Comparison of ENCODE assay signal across 14 cellular contexts in the genomic region with DNA sequence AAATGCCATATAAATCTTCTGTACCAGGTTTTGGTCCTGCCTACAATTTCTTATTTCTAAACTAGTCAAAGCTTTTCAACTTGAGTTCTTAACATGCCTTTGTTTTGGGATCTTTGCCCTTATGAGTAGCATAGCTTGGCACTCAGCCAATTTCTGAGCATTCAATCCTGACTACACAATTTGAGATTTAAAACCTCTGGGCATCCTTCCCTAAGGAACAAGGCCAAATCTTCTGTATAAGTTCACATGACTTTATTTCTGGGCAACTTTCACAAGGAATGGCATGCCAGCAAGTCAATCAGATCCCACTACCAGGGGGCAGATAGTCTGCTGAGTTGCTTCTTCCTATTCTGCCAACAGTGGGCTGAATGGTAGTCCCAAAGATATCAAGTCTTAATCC.
A peak's percentile ranks its signal among the peaks of the same experiment; 100 is the strongest.
DNase-seq lines count a peak whose midpoint lies in the region; ATAC-seq, FAIRE-seq and TF ChIP-seq lines count a peak whose summit lies in the region.
"Had no signal": no experiment of that assay in that cellular context is flagged by ENCODE, and none has a peak within 500 bp of the region (broad histone marks: within the 10 kb centered on the region; RNA-seq: fewer than 3 reads in every experiment).

No MANE protein-coding gene starts in this region.

- DNase-seq in MCF 10A (ENCODE audit: unreplicated experiment), result peak; percentile 91
- DNase-seq in breast epithelium (ENCODE audit: low spot score in 2 of 2), result no peak
- no peak for DNase-seq in SK-N-SH
- peak; percentile 90 for DNase-seq in fibroblast of the conjunctiva (ENCODE audit: low read depth)
- peak; percentile 21 for DNase-seq in urothelium cell line (ENCODE audit: low spot score)
- DNase-seq in activated CD4-positive, CD25-positive, alpha-beta regulatory T cell (lab: John Stamatoyannopoulos, UW), result no peak
- DNase-seq in OCI-M1 (lab: John Stamatoyannopoulos, UW), result no peak
- DNase-seq in upper lobe of left lung, result no peak
- DNase-seq: activated B cell treated with CpG ODN at 0.5 μM for 24 hours, Kasumi-1, psoas muscle had no signal

- no peaks in the 10 kb centered on the region for H3K27me3 ChIP-seq in breast epithelium
- H3K27me3 ChIP-seq in SK-N-SH (ENCODE audit: insufficient read depth), result no peaks in the 10 kb centered on the region
- no peaks in the 10 kb centered on the region for H3K27me3 ChIP-seq in upper lobe of left lung
- H3K27me3 ChIP-seq: BLaER1 treated with 17β-estradiol and CSF1 and Interleukin-3, amounts not matched to agents 10 nM and 100 nM; uterus had no signal

- H3K4me3 ChIP-seq in breast epithelium (no peak overlapping the region), SK-N-SH (ENCODE audit: low read depth in 2 of 2, low read length in 1 of 2) (no peak overlapping the region), upper lobe of left lung (no peak overlapping the region)
- H3K4me3 ChIP-seq: BLaER1 treated with 17β-estradiol and CSF1 and Interleukin-3, amounts not matched to agents 10 nM and 100 nM; psoas muscle; uterus had no signal

- H3K27ac Mint-ChIP-seq in MCF 10A (ENCODE audit: low read depth, unreplicated experiment), result no peak overlapping the region
- H3K27ac Mint-ChIP-seq: activated B cell treated with CpG ODN at 0.5 μM for 24 hours had no signal

- no peak overlapping the region for H3K27ac ChIP-seq in breast epithelium
- H3K27ac ChIP-seq in SK-N-SH (ENCODE audit: low read depth in 2 of 2, low read length in 1 of 2), result peak overlapping the region; percentile 47 to 48; a peak in 2 of 4 replicates
- no peak overlapping the region for H3K27ac ChIP-seq in upper lobe of left lung
- H3K27ac ChIP-seq: BLaER1 treated with 17β-estradiol and CSF1 and Interleukin-3, amounts not matched to agents 10 nM and 100 nM; psoas muscle; uterus had no signal

- H3K4me3 Mint-ChIP-seq in MCF 10A (ENCODE audit: unreplicated experiment), result no peak overlapping the region
- H3K4me3 Mint-ChIP-seq: activated B cell treated with CpG ODN at 0.5 μM for 24 hours had no signal

- H3K79me2 ChIP-seq in SK-N-SH (ENCODE audit: insufficient read depth), result no peaks in the 10 kb centered on the region

- no peaks in the 10 kb centered on the region for H3K9me3 ChIP-seq in breast epithelium
- H3K9me3 ChIP-seq in SK-N-SH, result no peaks in the 10 kb centered on the region
- no peaks in the 10 kb centered on the region for H3K9me3 ChIP-seq in upper lobe of left lung
- H3K9me3 ChIP-seq: BLaER1 treated with 17β-estradiol and CSF1 and Interleukin-3, amounts not matched to agents 10 nM and 100 nM; psoas muscle; uterus had no signal

- no peaks in the 10 kb centered on the region for H4K20me1 ChIP-seq in SK-N-SH (ENCODE audit: insufficient read depth)
- H4K20me1 ChIP-seq: BLaER1 treated with 17β-estradiol and CSF1 and Interleukin-3, amounts not matched to agents 10 nM and 100 nM had no signal

- H3K9ac ChIP-seq in SK-N-SH, result no peak overlapping the region
- H3K9ac ChIP-seq: BLaER1 treated with 17β-estradiol and CSF1 and Interleukin-3, amounts not matched to agents 10 nM and 100 nM had no signal

- no peak for TF ChIP-seq POLR2A in breast epithelium (IDR thresholded peaks at IDR 0.05)
- TF ChIP-seq POLR2A in upper lobe of left lung (IDR thresholded peaks at IDR 0.05), result no peak

- no peaks in the 10 kb centered on the region for H3K36me3 Mint-ChIP-seq in MCF 10A (ENCODE audit: insufficient read depth, unreplicated experiment)

- H2AFZ ChIP-seq in SK-N-SH (ENCODE audit: low read depth), result no peak overlapping the region

- intact Hi-C loops in MCF 10A (cut with micrococcal nuclease), result loop anchor here (5.0 kb wide), 1 partner anchor 172 kb away; no protein-coding TSS in a partner anchor
- intact Hi-C loops in breast epithelium (cut with DNase I; ENCODE audit: low total_unique reads), result no loop called here

- no peaks in the 10 kb centered on the region for H3K9me2 ChIP-seq in SK-N-SH

- peaks cover 27% of the 10 kb centered on the region for H3F3A ChIP-seq in SK-N-SH (replicated peaks; ENCODE audit: insufficient read depth)

- TF ChIP-seq CTCF in MCF 10A (IDR thresholded peaks at IDR 0.05; ENCODE audit: unreplicated experiment) (no peak), breast epithelium (IDR thresholded peaks at IDR 0.05) (no peak), SK-N-SH (IDR thresholded peaks at IDR 0.05) (no peak), upper lobe of left lung (IDR thresholded peaks at IDR 0.05) (no peak)

- peaks cover 47% of the 10 kb centered on the region for H3K4me1 Mint-ChIP-seq in MCF 10A (ENCODE audit: insufficient read depth, unreplicated experiment)
- H3K4me1 Mint-ChIP-seq: activated B cell treated with CpG ODN at 0.5 μM for 24 hours had no signal

- ATAC-seq in upper lobe of left lung (ENCODE audit: low FRiP score in 2 of 2), result no peak
- ATAC-seq: psoas muscle had no signal

- no peaks in the 10 kb centered on the region for H3K27me3 Mint-ChIP-seq in MCF 10A (ENCODE audit: insufficient read depth, unreplicated experiment)
- H3K27me3 Mint-ChIP-seq: activated B cell treated with CpG ODN at 0.5 μM for 24 hours had no signal

- H3K4me1 ChIP-seq in breast epithelium, result no peaks in the 10 kb centered on the region
- peaks cover 11 to 27% of the 10 kb centered on the region in 2 experiments; a peak in 3 of 4 replicates for H3K4me1 ChIP-seq in SK-N-SH (ENCODE audit: control insufficient read depth in 1 of 2, insufficient read depth in 2 of 2, low read depth in 1 of 2, low read length in 1 of 2)
- peaks cover 8 to 28% (median 11%) of the 10 kb centered on the region in 4 donors for H3K4me1 ChIP-seq in upper lobe of left lung

- POLR2A ChIA-PET in MCF 10A (lab: Yijun Ruan, JAX) (interaction anchor here (0.6 to 1.6 kb wide), 6 partner anchors 8 to 211 kb away, joined by 3 to 6 read pairs (median 4); no protein-coding TSS in a partner anchor), SK-N-SH (lab: Yijun Ruan, JAX) (no interaction called here)

- no peaks in the 10 kb centered on the region for H3K9me3 Mint-ChIP-seq in MCF 10A (ENCODE audit: unreplicated experiment)
- H3K9me3 Mint-ChIP-seq: activated B cell treated with CpG ODN at 0.5 μM for 24 hours had no signal

- H3K4me2 ChIP-seq in SK-N-SH, result no peak overlapping the region
- H3K4me2 ChIP-seq: BLaER1 treated with 17β-estradiol and CSF1 and Interleukin-3, amounts not matched to agents 10 nM and 100 nM had no signal

- FAIRE-seq in urothelium cell line (lab: Jason Lieb, UNC), result no peak
- FAIRE-seq: islet of Langerhans had no signal

- CTCF ChIA-PET in MCF 10A (lab: Yijun Ruan, JAX) (interaction anchor here (0.6 to 6.0 kb wide), 5 partner anchors 12 to 722 kb away, joined by 3 to 43 read pairs (median 3); no protein-coding TSS in a partner anchor), SK-N-SH (lab: Yijun Ruan, JAX) (interaction anchor here (4.5 kb wide), 1 partner anchor 12 kb away, joined by 25 read pairs; no protein-coding TSS in a partner anchor)

- H3K36me3 ChIP-seq in breast epithelium, result no peaks in the 10 kb centered on the region
- H3K36me3 ChIP-seq in SK-N-SH (replicated peaks in 1 of 2; ENCODE audit: control insufficient read depth in 1 of 2, insufficient read depth in 2 of 2, low read length in 1 of 2), result no peaks in the 10 kb centered on the region
- no peaks in the 10 kb centered on the region for H3K36me3 ChIP-seq in upper lobe of left lung
- H3K36me3 ChIP-seq: BLaER1 treated with 17β-estradiol and CSF1 and Interleukin-3, amounts not matched to agents 10 nM and 100 nM; uterus had no signal

- TF ChIP-seq EP300 in SK-N-SH (IDR thresholded peaks at IDR 0.05; ENCODE audit: borderline replicate concordance in 1 of 2, low read depth in 1 of 2, low read length in 1 of 2), result 0 out of 4 replicates have a peak, but pooled peaks of 1 of the 2 experiments have one; percentile 57
- no peak for TF ChIP-seq EP300 in upper lobe of left lung (IDR thresholded peaks at IDR 0.05)

- BruUV-seq in MCF 10A (replicated peaks; lab: Mats Ljungman, UMichigan), result no TSS peak

- no peak for TF ChIP-seq RAD21 in SK-N-SH (IDR thresholded peaks at IDR 0.05; ENCODE audit: low read length)

TF ChIP-seq in SK-N-SH, 30 proteins besides CTCF, POLR2A, EP300 and RAD21 (continues in another document):
- TF ChIP-seq, protein P1, sequence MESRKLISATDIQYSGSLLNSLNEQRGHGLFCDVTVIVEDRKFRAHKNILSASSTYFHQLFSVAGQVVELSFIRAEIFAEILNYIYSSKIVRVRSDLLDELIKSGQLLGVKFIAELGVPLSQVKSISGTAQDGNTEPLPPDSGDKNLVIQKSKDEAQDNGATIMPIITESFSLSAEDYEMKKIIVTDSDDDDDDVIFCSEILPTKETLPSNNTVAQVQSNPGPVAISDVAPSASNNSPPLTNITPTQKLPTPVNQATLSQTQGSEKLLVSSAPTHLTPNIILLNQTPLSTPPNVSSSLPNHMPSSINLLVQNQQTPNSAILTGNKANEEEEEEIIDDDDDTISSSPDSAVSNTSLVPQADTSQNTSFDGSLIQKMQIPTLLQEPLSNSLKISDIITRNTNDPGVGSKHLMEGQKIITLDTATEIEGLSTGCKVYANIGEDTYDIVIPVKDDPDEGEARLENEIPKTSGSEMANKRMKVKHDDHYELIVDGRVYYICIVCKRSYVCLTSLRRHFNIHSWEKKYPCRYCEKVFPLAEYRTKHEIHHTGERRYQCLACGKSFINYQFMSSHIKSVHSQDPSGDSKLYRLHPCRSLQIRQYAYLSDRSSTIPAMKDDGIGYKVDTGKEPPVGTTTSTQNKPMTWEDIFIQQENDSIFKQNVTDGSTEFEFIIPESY (IDR thresholded peaks at IDR 0.05; ENCODE audit: borderline replicate concordance, low read depth), result 0 out of 2 replicates have a peak, but pooled peaks have one; percentile 22
- peak; percentile 40; the same call in 1 of the 2 replicates for TF ChIP-seq RXRA (IDR thresholded peaks at IDR 0.05; ENCODE audit: borderline replicate concordance, low read depth)
- TF ChIP-seq CHD2 (IDR thresholded peaks at IDR 0.05; ENCODE audit: low read length, partially characterized antibody), result no peak
- no peak for TF ChIP-seq FOXJ3 (CRISPR knock-in tag; IDR thresholded peaks at IDR 0.05)
- TF ChIP-seq POLR2AphosphoS5 (IDR thresholded peaks at IDR 0.05; ENCODE audit: low read depth, low read length), result peak; percentile 24; the same call in 1 of the 2 replicates
- TF ChIP-seq, protein P2, sequence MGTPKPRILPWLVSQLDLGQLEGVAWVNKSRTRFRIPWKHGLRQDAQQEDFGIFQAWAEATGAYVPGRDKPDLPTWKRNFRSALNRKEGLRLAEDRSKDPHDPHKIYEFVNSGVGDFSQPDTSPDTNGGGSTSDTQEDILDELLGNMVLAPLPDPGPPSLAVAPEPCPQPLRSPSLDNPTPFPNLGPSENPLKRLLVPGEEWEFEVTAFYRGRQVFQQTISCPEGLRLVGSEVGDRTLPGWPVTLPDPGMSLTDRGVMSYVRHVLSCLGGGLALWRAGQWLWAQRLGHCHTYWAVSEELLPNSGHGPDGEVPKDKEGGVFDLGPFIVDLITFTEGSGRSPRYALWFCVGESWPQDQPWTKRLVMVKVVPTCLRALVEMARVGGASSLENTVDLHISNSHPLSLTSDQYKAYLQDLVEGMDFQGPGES (IDR thresholded peaks at IDR 0.05; ENCODE audit: low read depth, low read length), result no peak
- peak; percentile 39; the same call in 1 of the 2 replicates for TF ChIP-seq JUND (IDR thresholded peaks at IDR 0.05)
- peak; percentile 36; the same call in 1 of the 2 replicates for TF ChIP-seq FOSL2 (IDR thresholded peaks at IDR 0.05; ENCODE audit: borderline replicate concordance, low read depth)
- no peak for TF ChIP-seq MEF2A (IDR thresholded peaks at IDR 0.05; ENCODE audit: borderline replicate concordance, low read depth)

Comparison
In these comparisons a context has a peak if more than half of its experiments do, and no peak if none do; other contexts are left out.
1. DNase-seq: peak in MCF 10A (single experiment), fibroblast of the conjunctiva (single experiment) and urothelium cell line (single experiment); none in breast epithelium (0 of 2), SK-N-SH (single experiment), activated CD4-positive, CD25-positive, alpha-beta regulatory T cell (0 of 4), OCI-M1 (single experiment) and upper lobe of left lung (0 of 2).
2. H3K27ac ChIP-seq: peak in SK-N-SH (2 of 2); none in breast epithelium (0 of 2) and upper lobe of left lung (0 of 4).